16 cellular contexts compared by ENCODE assay signal in the genomic region with DNA sequence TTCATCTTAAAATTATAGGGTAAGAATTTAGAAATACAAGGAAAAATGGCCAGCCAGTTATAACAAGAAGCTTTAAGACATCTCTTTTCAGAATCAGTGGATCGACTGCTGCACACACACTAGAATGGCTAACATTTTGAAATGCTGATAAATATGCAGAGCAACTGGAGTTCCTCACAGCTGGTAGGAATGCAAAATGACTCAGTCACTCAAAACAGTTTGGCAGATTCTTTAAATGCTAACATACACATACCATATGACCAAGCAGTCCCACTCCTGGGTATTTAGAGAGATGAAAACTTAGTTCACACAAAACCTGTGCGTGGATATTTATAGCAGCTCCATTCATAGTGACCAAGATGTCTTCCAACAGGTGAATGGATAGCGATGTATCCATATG.
"Had no signal": no experiment of that assay in that cellular context is flagged by ENCODE, and none has a peak within 500 bp of the region (broad histone marks: within the 10 kb centered on the region; RNA-seq: fewer than 3 reads in every experiment).

No MANE protein-coding gene starts in this region.

- H2AFZ ChIP-seq: hepatocyte had no signal

- H3K79me2 ChIP-seq: hepatocyte had no signal

- DNase-seq: activated CD4-positive, alpha-beta T cell treated with anti-CD3 and anti-CD28 coated beads, Interleukin-2, amount 50 U/mL, for 1 hour; activated CD8-positive, alpha-beta memory T cell treated with anti-CD3 and anti-CD28 coated beads for 24 hours; dermis blood vessel endothelial cell; effector memory CD8-positive, alpha-beta T cell; left lung; mammary epithelial cell; mucosa of descending colon; naive thymus-derived CD4-positive, alpha-beta T cell; stimulated activated CD4-positive, alpha-beta T cell treated with anti-CD3 and anti-CD28 coated beads, Interleukin-2, amount 100 ng/mL, for 48 hours; stimulated activated naive B cell treated with anti-CD40 and anti-IgM and Interleukin-4, amounts not matched to agents 10 μg/mL and 1 μg/mL and 100 μg/mL, for 72 hours; tibial artery; uterus had no signal

- H3K27me3 ChIP-seq: hepatocyte, left lung, neutrophil, tibial artery, uterus had no signal

- H3K27ac ChIP-seq: epithelial cell of prostate, hepatocyte, left lung, neutrophil, tibial artery, uterus had no signal

- H3K9me3 ChIP-seq: left lung, mucosa of descending colon, neutrophil, tibial artery, uterus had no signal

- H3K4me3 ChIP-seq: hepatocyte, left lung, mucosa of descending colon, tibial artery, uterus had no signal

- ATAC-seq: activated CD4-positive, CD25-positive, alpha-beta regulatory T cell treated with anti-CD3 and anti-CD28 coated beads, Interleukin-2, amount 50 U/mL, for 24 hours; effector memory CD8-positive, alpha-beta T cell; left lung; mucosa of descending colon; naive thymus-derived CD4-positive, alpha-beta T cell; stimulated activated naive B cell treated with anti-CD40 and anti-IgM and Interleukin-4, amounts not matched to agents 10 μg/mL and 1 μg/mL and 100 μg/mL, for 72 hours had no signal

- H3K4me2 ChIP-seq: hepatocyte had no signal

- H3K4me1 ChIP-seq: tibial artery, uterus had no signal
